In genomic region chr10:35324196-35324595, GRCh38 we compare ENCODE assay signal across 26 cellular contexts. TPM values are rescaled to one million over a fixed set of nuclear protein-coding genes. Genes with fewer than 3 reads are reported as not detected.
A peak's percentile ranks its signal among the peaks of the same experiment; 100 is the strongest.
DNase-seq lines count a peak whose midpoint lies in the region; ATAC-seq and TF ChIP-seq lines count a peak whose summit lies in the region.
"Had no signal": no experiment of that assay in that cellular context is flagged by ENCODE, and none has a peak within 500 bp of the region (broad histone marks: within the 10 kb centered on the region; RNA-seq: fewer than 3 reads in every experiment).

No MANE protein-coding gene starts in this region.

- H3K23ac ChIP-seq in mesenchymal stem cell (ENCODE audit: low read length in 2 of 2), result no peak overlapping the region

- DNase-seq in AG08396 (ENCODE audit: low spot score) (peak; percentile 49), GM23248 (peak; percentile 77), amniotic epithelial cell (ENCODE audit: low read depth) (peak; percentile 61), mesenchymal stem cell (peak; percentile 34), mucosa of descending colon (no peak)
- DNase-seq in activated effector memory CD4-positive, alpha-beta T cell treated with Interleukin-2 at 50 U/mL for 16 hours, result no peak
- DNase-seq: activated CD4-positive, alpha-beta T cell treated with anti-CD3 and anti-CD28 coated beads, Interleukin-2, amount 10 ng/mL, durations not matched to agents 24 days and 14 days; activated naive CD4-positive, alpha-beta T cell treated with anti-CD3 and anti-CD28 coated beads, Interleukin-2, amount 50 U/mL, for 16 hours; activated T-cell treated with anti-CD3 and anti-CD28 coated beads, Interleukin-2, amount 50 U/mL, for 48 hours; aorta; CD8-positive, alpha-beta T cell; GDM1; H9; Kasumi-1; natural killer cell; NCI-H1694; NCI-H2171; NCI-H526; retina; T-helper 2 cell had no signal

- no peaks in the 10 kb centered on the region for H3K9me2 ChIP-seq in GM23248 (ENCODE audit: insufficient read depth)

- H3K14ac ChIP-seq in mesenchymal stem cell (ENCODE audit: low read length in 2 of 2), result no peak overlapping the region

- H3K9me3 ChIP-seq in GM23248 (ENCODE audit: low read depth), result no peaks in the 10 kb centered on the region
- H3K9me3 ChIP-seq in mesenchymal stem cell (ENCODE audit: control insufficient read depth, low read length), result no peaks in the 10 kb centered on the region
- H3K9me3 ChIP-seq in mucosa of descending colon, result peaks cover 6% of the 10 kb centered on the region

- H4K20me1 ChIP-seq in GM23248 (ENCODE audit: insufficient read depth), result no peaks in the 10 kb centered on the region

- H3K4me3 ChIP-seq in GM23248, result peak overlapping the region; percentile 5; the same call in 1 of the 2 replicates
- H3K4me3 ChIP-seq in mesenchymal stem cell (ENCODE audit: insufficient read depth in 1 of 2, low read depth in 1 of 2, low read length in 2 of 2), result no peak overlapping the region
- H3K4me3 ChIP-seq in mucosa of descending colon, result no peak overlapping the region
- H3K4me3 ChIP-seq: SK-N-MC had no signal

- no peak overlapping the region for H4K8ac ChIP-seq in mesenchymal stem cell (ENCODE audit: low read length)

- H2BK5ac ChIP-seq in mesenchymal stem cell (ENCODE audit: low read depth, low read length, poor library complexity, severe bottlenecking), result no peak overlapping the region

- no peak overlapping the region for H2BK120ac ChIP-seq in mesenchymal stem cell (ENCODE audit: low read depth, low read length)

- H2BK12ac ChIP-seq in mesenchymal stem cell (ENCODE audit: low read length in 2 of 2), result no peak overlapping the region

- in situ Hi-C loops in GM23248 (cut with MboI), result no loop called here

- H3F3A ChIP-seq in GM23248 (ENCODE audit: insufficient read depth), result peaks cover 38% of the 10 kb centered on the region

- ATAC-seq in GM19467 (IDR thresholded peaks at IDR 0.05; ENCODE audit: unreplicated experiment) (no peak), GM21360 (IDR thresholded peaks at IDR 0.05; ENCODE audit: unreplicated experiment) (no peak), mucosa of descending colon (no peak)
- ATAC-seq: CD8-positive, alpha-beta T cell; foreskin keratinocyte; left lobe of liver; natural killer cell; stimulated activated effector memory CD8-positive, alpha-beta T cell treated with anti-CD3 and anti-CD28 coated beads, Interleukin-12 subunit alpha, Interleukin-12 subunit beta, amount 100 ng/mL, for 72 hours had no signal

- H2AFZ ChIP-seq in GM23248 (no peak overlapping the region), mesenchymal stem cell (ENCODE audit: low read depth, low read length) (no peak overlapping the region)

- TF ChIP-seq CTCF in mucosa of descending colon (IDR thresholded peaks at IDR 0.05), result no peak

- H2BK15ac ChIP-seq in mesenchymal stem cell (ENCODE audit: low read depth, poor library complexity, severe bottlenecking), result no peak overlapping the region

- H3K27me3 ChIP-seq in GM23248 (replicated peaks; ENCODE audit: insufficient read depth) (no peaks in the 10 kb centered on the region), mesenchymal stem cell (ENCODE audit: control insufficient read depth in 1 of 2, insufficient read depth in 1 of 2, low read length in 2 of 2) (no peaks in the 10 kb centered on the region)
- H3K27me3 ChIP-seq: foreskin keratinocyte had no signal

- peak overlapping the region; percentile 32 for H3K4me2 ChIP-seq in GM23248 (ENCODE audit: unreplicated experiment)
- no peak overlapping the region for H3K4me2 ChIP-seq in mesenchymal stem cell (ENCODE audit: low read length, poor library complexity, severe bottlenecking)

- H3K27ac ChIP-seq in GM23248 (peak overlapping the region; percentile 57), mesenchymal stem cell (ENCODE audit: low read length, poor library complexity, severe bottlenecking) (no peak overlapping the region)
- H3K27ac ChIP-seq: foreskin keratinocyte, SK-N-MC had no signal

- no peak overlapping the region for H2AK5ac ChIP-seq in mesenchymal stem cell (ENCODE audit: low read length, severe bottlenecking)

- peaks cover 6% of the 10 kb centered on the region; the same call in 1 of the 2 replicates for H3K36me3 ChIP-seq in GM23248 (ENCODE audit: low read depth)
- peaks cover 0 to 37% of the 10 kb centered on the region in 2 experiments for H3K36me3 ChIP-seq in mesenchymal stem cell (ENCODE audit: control insufficient read depth in 1 of 2, insufficient read depth in 2 of 2, low read depth in 1 of 2, low read length in 2 of 2)
- H3K36me3 ChIP-seq in mucosa of descending colon (ENCODE audit: low read depth), result no peaks in the 10 kb centered on the region

- no peak overlapping the region for H4K91ac ChIP-seq in mesenchymal stem cell (ENCODE audit: low read length)

- WGBS in GM23248 (ENCODE audit: low coverage in 1 of 2, low lambda C conversion rate in 2 of 2, missing lambda C conversion rate in 2 of 2), 2 experiments, result 87 to 93% methylated on average over 3 of the region's 3 CpGs
- WGBS in mesenchymal stem cell, result no CpG with 5 or more reads among the region's 3 CpGs

- intact Hi-C loops in mucosa of descending colon (cut with DNase I, micrococcal nuclease), result no loop called here

- no peak overlapping the region for H3K4ac ChIP-seq in mesenchymal stem cell (ENCODE audit: low read depth in 1 of 2, low read length in 2 of 2)

- peaks cover 29% of the 10 kb centered on the region for H3K4me1 ChIP-seq in GM23248 (ENCODE audit: insufficient read depth)
- H3K4me1 ChIP-seq in mesenchymal stem cell (ENCODE audit: control insufficient read depth, insufficient read depth, low read depth, low read length), result peaks cover 3% of the 10 kb centered on the region
- H3K4me1 ChIP-seq in mucosa of descending colon (ENCODE audit: low read depth), result no peaks in the 10 kb centered on the region
- H3K4me1 ChIP-seq: foreskin keratinocyte had no signal

- H3K9ac ChIP-seq in GM23248, result no peak overlapping the region
- no peak overlapping the region for H3K9ac ChIP-seq in mesenchymal stem cell (ENCODE audit: low read length)

- no peak overlapping the region for H3K18ac ChIP-seq in mesenchymal stem cell (ENCODE audit: low read depth in 1 of 2, low read length in 2 of 2)

- peaks cover 16% of the 10 kb centered on the region for H3K79me1 ChIP-seq in mesenchymal stem cell (replicated peaks; ENCODE audit: low read length, poor library complexity, severe bottlenecking)

- H3K79me2 ChIP-seq in GM23248 (ENCODE audit: insufficient read depth), result peaks cover 98% of the 10 kb centered on the region

RNA-seq across cellular contexts. Expression of gene CCNY, which starts 12.1 kb away (rescaled TPM):
- total RNA-seq in GM23248 (2014; rRNA removed; shearing (Covaris generic)), result 57.8 and 70.4 TPM in 2 replicates
- polyA plus RNA-seq in GM23248 (2016; fragmentation: Nextera tagmentation; extraction: Ambion mirVana), result 12.3 and 12.8 TPM in 2 replicates
- 45.3 TPM for polyA plus RNA-seq in mesenchymal stem cell (2013, experiment 1 of 2)
- polyA plus RNA-seq in mesenchymal stem cell (2013, experiment 2 of 2), result 48.1 TPM
- total RNA-seq in mucosa of descending colon, result 10 to 100 TPM; 48.6 to 64.4 (median 51.5) TPM

Comparison
In these comparisons a context has a peak if more than half of its experiments do, and no peak if none do; other contexts are left out.
1. DNase-seq: peak in AG08396 (single experiment), GM23248 (single experiment), amniotic epithelial cell (single experiment) and mesenchymal stem cell (single experiment); none in mucosa of descending colon (0 of 3) and activated effector memory CD4-positive, alpha-beta T cell treated with Interleukin-2 at 50 U/mL for 16 hours (single experiment).